Comparison of ENCODE assay signal across 33 cellular contexts in genomic region chr21:30351534-30351933, GRCh38. TPM values are rescaled to one million over a fixed set of nuclear protein-coding genes. Genes with fewer than 3 reads are reported as not detected.
"Had no signal": no experiment of that assay in that cellular context is flagged by ENCODE, and none has a peak within 500 bp of the region (broad histone marks: within the 10 kb centered on the region; RNA-seq: fewer than 3 reads in every experiment).

No MANE protein-coding gene starts in this region.

- ATAC-seq: stimulated activated effector memory CD8-positive, alpha-beta T cell treated with anti-CD3 and anti-CD28 coated beads, Interleukin-12 subunit alpha, Interleukin-12 subunit beta, amount 100 ng/mL, for 72 hours; stimulated activated memory B cell treated with anti-CD40 and anti-IgM and Interleukin-4, amounts not matched to agents 10 μg/mL and 1 μg/mL and 100 μg/mL, for 72 hours; stimulated activated naive B cell treated with anti-CD40 and anti-IgM and Interleukin-4, amounts not matched to agents 10 μg/mL and 1 μg/mL and 100 μg/mL, for 72 hours; stimulated activated naive CD8-positive, alpha-beta T cell treated with anti-CD3 and anti-CD28 coated beads, Interleukin-15, amount 100 ng/mL, for 72 hours; stimulated activated naive CD8-positive, alpha-beta T cell treated with anti-CD3 and anti-CD28 coated beads, Interleukin-15, Interleukin-2, amounts not matched to agents 100 U/mL and 50 U/mL, for 24 hours; upper lobe of right lung had no signal

- H3K36me3 ChIP-seq: stomach, suprapubic skin, thoracic aorta, thyroid gland, tibial artery, tibial nerve, transverse colon, upper lobe of left lung, upper lobe of right lung, uterus, vagina had no signal

- H3K4me1 ChIP-seq: stomach, suprapubic skin, testis, thyroid gland, tibial nerve, transverse colon, upper lobe of left lung, upper lobe of right lung, uterus, vagina had no signal

- H3K9me3 Mint-ChIP-seq: stimulated activated naive CD8-positive, alpha-beta T cell treated with anti-CD3 and anti-CD28 coated beads, Interleukin-15, amount 100 ng/mL, for 72 hours; stimulated activated naive CD8-positive, alpha-beta T cell treated with anti-CD3 and anti-CD28 coated beads, Interleukin-15, Interleukin-2, amounts not matched to agents 100 ng/mL and 50 ng/mL, for 24 hours had no signal

- FAIRE-seq: urothelium cell line had no signal

- H3K9me3 ChIP-seq: stomach, suprapubic skin, testis, thoracic aorta, thyroid gland, tibial artery, tibial nerve, transverse colon, upper lobe of left lung, upper lobe of right lung, uterus, vagina had no signal

- H3K36me3 Mint-ChIP-seq: stimulated activated effector memory CD8-positive, alpha-beta T cell treated with anti-CD3 and anti-CD28 coated beads, Interleukin-12 subunit alpha, Interleukin-12 subunit beta, amount 100 ng/mL, for 72 hours; stimulated activated memory B cell treated with anti-CD40 and anti-IgM and Interleukin-4, amounts not matched to agents 10 μg/mL and 1 μg/mL and 100 μg/mL, for 72 hours; stimulated activated naive B cell treated with anti-CD40 and anti-IgM and Interleukin-4, amounts not matched to agents 10 μg/mL and 1 μg/mL and 100 μg/mL, for 72 hours; type B pancreatic cell had no signal

- H3K27me3 Mint-ChIP-seq: stimulated activated memory B cell treated with anti-CD40 and anti-IgM and Interleukin-4, amounts not matched to agents 10 μg/mL and 1 μg/mL and 100 μg/mL, for 72 hours; stimulated activated naive B cell treated with anti-CD40 and anti-IgM and Interleukin-4, amounts not matched to agents 10 μg/mL and 1 μg/mL and 100 μg/mL, for 72 hours; stimulated activated naive CD8-positive, alpha-beta T cell treated with anti-CD3 and anti-CD28 coated beads, Interleukin-15, Interleukin-2, amounts not matched to agents 100 ng/mL and 50 ng/mL, for 24 hours had no signal

- H3K4me1 Mint-ChIP-seq: stimulated activated effector memory CD8-positive, alpha-beta T cell treated with anti-CD3 and anti-CD28 coated beads, Interleukin-12 subunit alpha, Interleukin-12 subunit beta, amount 100 ng/mL, for 72 hours; stimulated activated memory B cell treated with anti-CD40 and anti-IgM and Interleukin-4, amounts not matched to agents 10 μg/mL and 1 μg/mL and 100 μg/mL, for 72 hours; stimulated activated naive B cell treated with anti-CD40 and anti-IgM and Interleukin-4, amounts not matched to agents 10 μg/mL and 1 μg/mL and 100 μg/mL, for 72 hours; stimulated activated naive CD8-positive, alpha-beta T cell treated with anti-CD3 and anti-CD28 coated beads, Interleukin-15, amount 100 ng/mL, for 72 hours had no signal

- DNase-seq: stimulated activated CD4-positive, alpha-beta T cell treated with anti-CD3 and anti-CD28 coated beads, Interleukin-2, amount 100 ng/mL, for 48 hours; stimulated activated CD4-positive, alpha-beta T cell treated with anti-CD3 and anti-CD28 coated beads, Interleukin-4, amount 100 ng/mL, for 1 hour; stimulated activated CD4-positive, alpha-beta T cell treated with anti-CD3 and anti-CD28 coated beads, Interleukin-4, amount 100 ng/mL, for 24 hours; stimulated activated CD4-positive, alpha-beta T cell treated with anti-CD3 and anti-CD28 coated beads, Interleukin-4, amount 100 ng/mL, for 4 hours; stimulated activated CD8-positive, alpha-beta memory T cell treated with anti-CD3 and anti-CD28 coated beads, Interleukin-4, amount 100 ng/mL, for 48 hours; stimulated activated naive B cell treated with anti-CD40 and anti-IgM and Interleukin-4, amounts not matched to agents 10 μg/mL and 1 μg/mL and 100 μg/mL, for 72 hours; stimulated activated naive CD4-positive, alpha-beta T cell; stimulated activated naive CD4-positive, alpha-beta T cell treated with Interleukin-2 at 50 U/mL for 16 hours; stimulated activated naive CD8-positive, alpha-beta T cell treated with anti-CD3 and anti-CD28 coated beads, Interleukin-15, amount 100 ng/mL, for 72 hours; stimulated activated naive CD8-positive, alpha-beta T cell treated with anti-CD3 and anti-CD28 coated beads, Interleukin-15, Interleukin-2, amounts not matched to agents 100 U/mL and 50 U/mL, for 24 hours; stomach; substantia nigra; testis; thyroid gland; tibial artery; transverse colon; trophoblast cell; upper lobe of left lung; upper lobe of right lung; uterus had no signal

- H3K4me3 ChIP-seq: stomach, suprapubic skin, testis, thoracic aorta, thyroid gland, tibial artery, tibial nerve, transverse colon, upper lobe of left lung, upper lobe of right lung, uterus, vagina had no signal

- H3K4me3 Mint-ChIP-seq: stimulated activated effector memory CD8-positive, alpha-beta T cell treated with anti-CD3 and anti-CD28 coated beads, Interleukin-12 subunit alpha, Interleukin-12 subunit beta, amount 100 ng/mL, for 72 hours; stimulated activated memory B cell treated with anti-CD40 and anti-IgM and Interleukin-4, amounts not matched to agents 10 μg/mL and 1 μg/mL and 100 μg/mL, for 72 hours; stimulated activated naive B cell treated with anti-CD40 and anti-IgM and Interleukin-4, amounts not matched to agents 10 μg/mL and 1 μg/mL and 100 μg/mL, for 72 hours; stimulated activated naive CD8-positive, alpha-beta T cell treated with anti-CD3 and anti-CD28 coated beads, Interleukin-15, amount 100 ng/mL, for 72 hours; stimulated activated naive CD8-positive, alpha-beta T cell treated with anti-CD3 and anti-CD28 coated beads, Interleukin-15, Interleukin-2, amounts not matched to agents 100 ng/mL and 50 ng/mL, for 24 hours; type B pancreatic cell had no signal

- H3K27ac ChIP-seq: stomach, suprapubic skin, testis, thoracic aorta, thyroid gland, tibial artery, tibial nerve, transverse colon, upper lobe of left lung, upper lobe of right lung, uterus, vagina had no signal

- H3K27ac Mint-ChIP-seq: stimulated activated effector memory CD8-positive, alpha-beta T cell treated with anti-CD3 and anti-CD28 coated beads, Interleukin-12 subunit alpha, Interleukin-12 subunit beta, amount 100 ng/mL, for 72 hours; stimulated activated memory B cell treated with anti-CD40 and anti-IgM and Interleukin-4, amounts not matched to agents 10 μg/mL and 1 μg/mL and 100 μg/mL, for 72 hours; stimulated activated naive B cell treated with anti-CD40 and anti-IgM and Interleukin-4, amounts not matched to agents 10 μg/mL and 1 μg/mL and 100 μg/mL, for 72 hours; stimulated activated naive CD8-positive, alpha-beta T cell treated with anti-CD3 and anti-CD28 coated beads, Interleukin-15, amount 100 ng/mL, for 72 hours; stimulated activated naive CD8-positive, alpha-beta T cell treated with anti-CD3 and anti-CD28 coated beads, Interleukin-15, Interleukin-2, amounts not matched to agents 100 ng/mL and 50 ng/mL, for 24 hours; type B pancreatic cell had no signal

RNA-seq across cellular contexts. Expression of gene KRTAP23-1, which starts 3.1 kb away (rescaled TPM):
- total RNA-seq: stomach, subcutaneous adipose tissue, suprapubic skin, temporal lobe, testis, thoracic aorta, thyroid gland, tibial nerve, transverse colon, upper lobe of left lung, upper lobe of right lung, ureter, urinary bladder, uterus, vagina had no signal

RNA-seq across cellular contexts. Expression of gene KRTAP27-1, which starts 14.0 kb away (rescaled TPM):
- total RNA-seq: stomach, subcutaneous adipose tissue, suprapubic skin, temporal lobe, testis, thoracic aorta, thyroid gland, tibial nerve, transverse colon, upper lobe of left lung, upper lobe of right lung, ureter, urinary bladder, uterus, vagina had no signal

RNA-seq across cellular contexts. Expression of gene KRTAP13-2, which starts 20.5 kb away (rescaled TPM):
- total RNA-seq: stomach, subcutaneous adipose tissue, temporal lobe, testis, thoracic aorta, thyroid gland, tibial nerve, upper lobe of left lung, upper lobe of right lung, ureter, urinary bladder, uterus, vagina had no signal

RNA-seq across cellular contexts. Expression of gene KRTAP26-1, which starts 31.4 kb away (rescaled TPM):
- total RNA-seq: stomach, subcutaneous adipose tissue, temporal lobe, thoracic aorta, thyroid gland, tibial nerve, transverse colon, upper lobe of left lung, upper lobe of right lung, ureter, urinary bladder, uterus, vagina had no signal

RNA-seq across cellular contexts. Expression of gene KRTAP13-1, which starts 44.3 kb away (rescaled TPM):
- total RNA-seq: stomach, subcutaneous adipose tissue, temporal lobe, testis, thoracic aorta, thyroid gland, tibial nerve, transverse colon, upper lobe of left lung, upper lobe of right lung, ureter, urinary bladder, uterus, vagina had no signal
